ENCODE assay signal across 8 cellular contexts in the genomic region with DNA sequence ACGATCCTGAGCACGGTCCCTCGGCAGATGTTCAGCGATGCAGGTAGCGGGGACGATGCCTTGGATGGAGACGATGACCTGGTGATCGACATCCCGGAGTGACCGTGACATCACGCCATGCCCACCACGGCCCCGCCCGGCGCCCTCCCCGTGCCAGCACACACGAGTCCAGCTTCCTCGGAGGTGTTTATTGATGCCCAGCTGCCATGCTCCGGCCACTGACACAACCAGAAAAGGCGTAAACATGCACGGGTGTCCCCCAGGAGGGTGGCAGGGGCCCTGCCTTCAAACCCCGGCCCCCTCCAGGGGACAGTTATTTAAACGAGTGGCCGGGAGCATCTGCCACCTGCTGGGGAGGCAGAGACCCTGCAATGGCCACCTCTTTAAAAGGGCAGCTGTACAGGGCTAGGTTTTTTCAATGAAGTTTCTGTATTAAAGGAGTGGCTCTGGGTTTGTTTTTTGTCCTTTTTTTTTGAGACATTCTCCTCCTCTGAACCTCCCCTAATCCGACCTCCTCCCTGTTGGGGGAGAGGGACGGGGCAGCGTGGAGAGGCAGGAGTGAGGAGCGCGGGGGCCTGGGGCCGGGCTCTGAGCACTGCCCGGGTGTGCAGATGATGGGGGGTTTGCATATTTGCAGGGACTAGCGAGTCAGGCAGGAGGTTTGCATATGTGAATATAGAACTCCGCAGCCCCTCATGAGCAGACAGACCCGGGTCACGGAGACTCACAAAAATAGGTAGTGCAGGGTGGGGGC. TPM values are rescaled to one million over a fixed set of nuclear protein-coding genes. Genes with fewer than 3 reads are reported as not detected.
DNase-seq lines count a peak whose midpoint lies in the region; ATAC-seq and TF ChIP-seq lines count a peak whose summit lies in the region.

No MANE protein-coding gene starts in this region.

- H4K20me1 ChIP-seq in MM.1S (ENCODE audit: insufficient read depth, low read length) = no peaks in the 10 kb centered on the region

- H3K9me3 ChIP-seq in MM.1S (replicated peaks; ENCODE audit: insufficient read depth, low read length) = no peaks in the 10 kb centered on the region
- peaks cover 1% of the 10 kb centered on the region for H3K9me3 ChIP-seq in trophoblast cell (ENCODE audit: insufficient read depth, low read depth, low read length)

- CTCF ChIA-PET in activated CD4-positive, alpha-beta memory T cell treated with anti-CD3 and anti-CD28 coated beads for 36 hours (lab: Charles Lee) = interaction anchor here (0.6 to 2.1 kb wide), 17 partner anchors 9 to 314 kb away, joined by 3 to 9 read pairs (median 3); partner anchors contain the start of genes HIRIP3, INO80E, PAGR1 and TLCD3B

- no peak overlapping the region for H3K18ac ChIP-seq in trophoblast cell (ENCODE audit: low read length)

- no peak overlapping the region for H3K4me3 Mint-ChIP-seq in activated CD4-positive, alpha-beta memory T cell treated with anti-CD3 and anti-CD28 coated beads for 36 hours

- no peak overlapping the region for H3K27ac Mint-ChIP-seq in activated CD4-positive, alpha-beta memory T cell treated with anti-CD3 and anti-CD28 coated beads for 36 hours

- H3K4ac ChIP-seq in trophoblast cell (ENCODE audit: low read depth, low read length) = no peak overlapping the region

- H3K27ac ChIP-seq in MM.1S (ENCODE audit: low read length) (no peak overlapping the region), trophoblast cell (ENCODE audit: low read depth, low read length) (no peak overlapping the region)

- H3K4me2 ChIP-seq in MM.1S (ENCODE audit: low read depth, low read length) (no peak overlapping the region), trophoblast cell (ENCODE audit: low read length) (no peak overlapping the region)

- no peak overlapping the region for H2BK120ac ChIP-seq in trophoblast cell (ENCODE audit: insufficient read depth, low read length, poor library complexity)

- H2BK12ac ChIP-seq in trophoblast cell (ENCODE audit: low read length) = no peak overlapping the region

- H3K4me3 ChIP-seq in MM.1S (ENCODE audit: low read length) = no peak overlapping the region
- H3K4me3 ChIP-seq in fibroblast of villous mesenchyme (ENCODE audit: low read depth, low read length) = no peak overlapping the region
- no peak overlapping the region for H3K4me3 ChIP-seq in trophoblast cell (ENCODE audit: low read depth, low read length)

- TF ChIP-seq CTCF in MM.1S (IDR thresholded peaks at IDR 0.05; ENCODE audit: low read length) (peak; percentile 76), fibroblast of villous mesenchyme (IDR thresholded peaks at IDR 0.05; ENCODE audit: insufficient read depth, low read depth, low read length) (peak; percentile 87)

- H3K27me3 Mint-ChIP-seq in activated CD4-positive, alpha-beta memory T cell treated with anti-CD3 and anti-CD28 coated beads for 36 hours = peaks cover 16% of the 10 kb centered on the region

- H4K8ac ChIP-seq in trophoblast cell (ENCODE audit: low read depth, low read length) = no peak overlapping the region

- H3K27me3 ChIP-seq in MM.1S (replicated peaks; ENCODE audit: insufficient read depth, low read length) (peaks cover 28% of the 10 kb centered on the region), trophoblast cell (ENCODE audit: insufficient read depth, low read length) (peaks cover 7% of the 10 kb centered on the region)

- no peak overlapping the region for H2AFZ ChIP-seq in MM.1S (ENCODE audit: low read length)
- H2AFZ ChIP-seq in trophoblast cell (ENCODE audit: insufficient read depth, low read length, poor library complexity) = no peak overlapping the region

- POLR2A ChIA-PET in activated CD4-positive, alpha-beta memory T cell treated with anti-CD3 and anti-CD28 coated beads for 36 hours (lab: Charles Lee) = interaction anchor here (2.2 kb wide), 1 partner anchor 9 kb away, joined by 7 read pairs; the partner anchor contains the start of gene INO80E

- H3K4me1 Mint-ChIP-seq in activated CD4-positive, alpha-beta memory T cell treated with anti-CD3 and anti-CD28 coated beads for 36 hours (ENCODE audit: low read depth) = peaks cover 7% of the 10 kb centered on the region

- no peak overlapping the region for H4K12ac ChIP-seq in trophoblast cell (ENCODE audit: low read depth, low read length)

- no peaks in the 10 kb centered on the region for H3K79me1 ChIP-seq in trophoblast cell (ENCODE audit: low read length)

- no peak for DNase-seq in activated CD4-positive, CD25-positive, alpha-beta regulatory T cell (lab: John Stamatoyannopoulos, UW)
- DNase-seq in MM.1S (peak; percentile 45), fibroblast of villous mesenchyme (ENCODE audit: low read depth) (peak; percentile 48), trophoblast cell (peak; percentile 39 to 64), amniotic stem cell (lab: John Stamatoyannopoulos, UW) (no peak)
- DNase-seq in activated CD4-positive, alpha-beta memory T cell treated with anti-CD3 and anti-CD28 coated beads for 36 hours = peak; percentile 40

- H3K14ac ChIP-seq in trophoblast cell (ENCODE audit: low read length) = no peak overlapping the region

- WGBS in trophoblast cell (ENCODE audit: extremely low coverage, insufficient coverage, insufficient read length) = no CpG with 5 or more reads among the region's 35 CpGs

- no peak overlapping the region for H4K91ac ChIP-seq in trophoblast cell (ENCODE audit: low read depth, low read length)

- no peaks in the 10 kb centered on the region for H3K36me3 Mint-ChIP-seq in activated CD4-positive, alpha-beta memory T cell treated with anti-CD3 and anti-CD28 coated beads for 36 hours

- no peaks in the 10 kb centered on the region for H3F3A ChIP-seq in MM.1S (ENCODE audit: insufficient read depth, low read length)

- H2AK5ac ChIP-seq in trophoblast cell (ENCODE audit: low read length) = no peak overlapping the region

- no peaks in the 10 kb centered on the region for H3K36me3 ChIP-seq in MM.1S (replicated peaks; ENCODE audit: insufficient read depth, low read length)
- H3K36me3 ChIP-seq in trophoblast cell (ENCODE audit: control insufficient read depth in 1 of 2, insufficient read depth in 2 of 2, low read length in 2 of 2) = peaks cover 35 to 41% of the 10 kb centered on the region in 2 experiments

- no peak overlapping the region for H2BK5ac ChIP-seq in trophoblast cell (ENCODE audit: low read depth, low read length, poor library complexity)

- H3K79me2 ChIP-seq in MM.1S (ENCODE audit: low read length) (no peaks in the 10 kb centered on the region), trophoblast cell (ENCODE audit: control insufficient read depth, insufficient read depth, low read length, poor library complexity) (no peaks in the 10 kb centered on the region)

- no peak overlapping the region for H3K23ac ChIP-seq in trophoblast cell (ENCODE audit: low read length)

- no peaks in the 10 kb centered on the region for H3K4me1 ChIP-seq in MM.1S (ENCODE audit: low read length)
- no peaks in the 10 kb centered on the region for H3K4me1 ChIP-seq in trophoblast cell (ENCODE audit: control insufficient read depth in 1 of 2, insufficient read depth in 2 of 2, low read length in 2 of 2)

- intact Hi-C loops in activated CD4-positive, alpha-beta memory T cell treated with anti-CD3 and anti-CD28 coated beads for 36 hours (cut with micrococcal nuclease) = no loop called here

- no peak overlapping the region for H3K9ac ChIP-seq in MM.1S (ENCODE audit: low read length)
- no peak overlapping the region for H3K9ac ChIP-seq in trophoblast cell (ENCODE audit: low read length)

- ATAC-seq in activated CD4-positive, CD25-positive, alpha-beta regulatory T cell treated with anti-CD3 and anti-CD28 coated beads, Interleukin-2, amount 50 U/mL, for 24 hours = peak; percentile 47 to 68
- ATAC-seq in HG03108 (IDR thresholded peaks at IDR 0.05; ENCODE audit: unreplicated experiment) = no peak

- no peaks in the 10 kb centered on the region for H3K9me3 Mint-ChIP-seq in activated CD4-positive, alpha-beta memory T cell treated with anti-CD3 and anti-CD28 coated beads for 36 hours

- no peaks in the 10 kb centered on the region for H3K9me2 ChIP-seq in MM.1S (replicated peaks; ENCODE audit: insufficient read depth, low read length)

RNA-seq across cellular contexts. Expression of gene DOC2A, which starts 5.3 kb away (rescaled TPM):
- total RNA-seq in activated CD4-positive, alpha-beta memory T cell treated with anti-CD3 and anti-CD28 coated beads for 36 hours = under 1 TPM; 0.33 to 0.34 TPM
- total RNA-seq in fibroblast of villous mesenchyme = under 0.01 and 0.32 TPM in 2 replicates
- 0.57 and 0.79 TPM in 2 replicates for polyA plus RNA-seq in trophoblast cell (2013)

RNA-seq across cellular contexts. Expression of gene INO80E, which starts 9.5 kb away (rescaled TPM):
- 10 to 100 TPM; 84.1 to 94.0 TPM for total RNA-seq in activated CD4-positive, alpha-beta memory T cell treated with anti-CD3 and anti-CD28 coated beads for 36 hours
- total RNA-seq in fibroblast of villous mesenchyme = 25.9 and 31.2 TPM in 2 replicates
- polyA plus RNA-seq in trophoblast cell (2013) = 47.0 and 48.1 TPM in 2 replicates

RNA-seq across cellular contexts. Expression of gene HIRIP3, which starts 10.1 kb away (rescaled TPM):
- 10 to 100 TPM; 40.5 to 40.6 TPM for total RNA-seq in activated CD4-positive, alpha-beta memory T cell treated with anti-CD3 and anti-CD28 coated beads for 36 hours
- 4.7 and 6.8 TPM in 2 replicates for total RNA-seq in fibroblast of villous mesenchyme
- 8.1 and 9.7 TPM in 2 replicates for polyA plus RNA-seq in trophoblast cell (2013)

RNA-seq across cellular contexts. Expression of gene C16orf92, which starts 17.5 kb away (rescaled TPM):
- total RNA-seq in activated CD4-positive, alpha-beta memory T cell treated with anti-CD3 and anti-CD28 coated beads for 36 hours = not detected
- total RNA-seq in fibroblast of villous mesenchyme = not detected in 2 replicates
- not detected in 2 replicates for polyA plus RNA-seq in trophoblast cell (2013)

RNA-seq across cellular contexts. Expression of gene TLCD3B, which starts 25.6 kb away (rescaled TPM):
- 1 to 10 TPM; 5.0 TPM for total RNA-seq in activated CD4-positive, alpha-beta memory T cell treated with anti-CD3 and anti-CD28 coated beads for 36 hours
- total RNA-seq in fibroblast of villous mesenchyme = 0.32 TPM in 1 of 2 replicates, not detected in the other
- polyA plus RNA-seq in trophoblast cell (2013) = 0.07 and 0.10 TPM in 2 replicates

Comparison
In these comparisons a context has a peak if more than half of its experiments do, and no peak if none do; other contexts are left out.
1. DNase-seq: peak in MM.1S (single experiment), activated CD4-positive, alpha-beta memory T cell treated with anti-CD3 and anti-CD28 coated beads for 36 hours (single experiment), fibroblast of villous mesenchyme (single experiment) and trophoblast cell (2 of 2); none in activated CD4-positive, CD25-positive, alpha-beta regulatory T cell (0 of 4) and amniotic stem cell (single experiment).